21 cellular contexts compared by ENCODE assay signal in genomic region chr14:64186231-64187129, GRCh38.
DNase-seq lines count a peak whose midpoint lies in the region; ATAC-seq and TF ChIP-seq lines count a peak whose summit lies in the region.
"Had no signal": no experiment of that assay in that cellular context is flagged by ENCODE, and none has a peak within 500 bp of the region (broad histone marks: within the 10 kb centered on the region; RNA-seq: fewer than 3 reads in every experiment).

No MANE protein-coding gene starts in this region.

- H3K9me3 ChIP-seq in breast epithelium (no peaks in the 10 kb centered on the region), thyroid gland (no peaks in the 10 kb centered on the region)
- H3K9me3 ChIP-seq: BE2C, esophagus muscularis mucosa, right atrium auricular region, vagina had no signal

- no peak for TF ChIP-seq POLR2A in breast epithelium (IDR thresholded peaks at IDR 0.05)
- TF ChIP-seq POLR2A in thyroid gland (IDR thresholded peaks at IDR 0.05) = no peak

- no peaks in the 10 kb centered on the region for H3K27me3 ChIP-seq in breast epithelium
- H3K27me3 ChIP-seq in thyroid gland = no peaks in the 10 kb centered on the region
- H3K27me3 ChIP-seq: BE2C, esophagus muscularis mucosa, right atrium auricular region, vagina had no signal

- H3K27ac ChIP-seq in breast epithelium = no peak overlapping the region
- peak overlapping the region; percentile 34 to 64 (median 48) for H3K27ac ChIP-seq in thyroid gland
- H3K27ac ChIP-seq: esophagus muscularis mucosa, right atrium auricular region, vagina had no signal

- POLR2A ChIA-PET in MCF 10A (lab: Yijun Ruan, JAX) = interaction anchor here (0.6 kb wide), 1 partner anchor 103 kb away, joined by 3 read pairs; no protein-coding TSS in a partner anchor

- no peak overlapping the region for H3K4me3 ChIP-seq in breast epithelium
- H3K4me3 ChIP-seq in thyroid gland (replicated peaks in 1 of 3) = no peak overlapping the region
- H3K4me3 ChIP-seq: esophagus muscularis mucosa, right atrium auricular region, vagina had no signal

- DNase-seq in MCF 10A (ENCODE audit: unreplicated experiment) = no peak
- DNase-seq in breast epithelium (ENCODE audit: low spot score in 2 of 2) = no peak
- peak; percentile 74 for DNase-seq in ecto neural progenitor cell (ENCODE audit: low spot score)
- DNase-seq in islet precursor cell = peak; percentile 59
- peak; percentile 68 to 74 for DNase-seq in thyroid gland
- DNase-seq in effector CD8-positive, alpha-beta T cell (lab: John Stamatoyannopoulos, UW) = no peak
- DNase-seq: activated CD4-positive, alpha-beta T cell treated with anti-CD3 and anti-CD28 coated beads, Interleukin-2, amount 50 U/mL, for 1 hour; activated CD8-positive, alpha-beta memory T cell treated with anti-CD3 and anti-CD28 coated beads, Interleukin-2, amount 50 U/mL, for 4 hours; BE2C; Calu3; caudate nucleus; NCI-H1092; NCI-H526; stimulated activated CD4-positive, alpha-beta T cell treated with anti-CD3 and anti-CD28 coated beads, Interleukin-12 subunit alpha, Interleukin-12 subunit beta, amount 100 ng/mL, for 4 hours; stimulated activated CD8-positive, alpha-beta memory T cell treated with anti-CD3 and anti-CD28 coated beads, Interleukin-4, amount 100 ng/mL, for 48 hours; SW 1271 had no signal

- H3K27ac Mint-ChIP-seq in MCF 10A (ENCODE audit: low read depth, unreplicated experiment) = peak overlapping the region; percentile 46

- TF ChIP-seq CTCF in MCF 10A (IDR thresholded peaks at IDR 0.05; ENCODE audit: unreplicated experiment) (no peak), breast epithelium (IDR thresholded peaks at IDR 0.05) (no peak), thyroid gland (IDR thresholded peaks at IDR 0.05) (no peak)

- H3K4me1 ChIP-seq in breast epithelium (no peaks in the 10 kb centered on the region), thyroid gland (peaks cover 15% of the 10 kb centered on the region in 2 donors)
- H3K4me1 ChIP-seq: BE2C, esophagus muscularis mucosa, right atrium auricular region, vagina had no signal

- no peak overlapping the region for H3K4me3 Mint-ChIP-seq in MCF 10A (ENCODE audit: unreplicated experiment)

- intact Hi-C loops in MCF 10A (cut with micrococcal nuclease) = no loop called here
- intact Hi-C loops in breast epithelium (cut with DNase I; ENCODE audit: low total_unique reads) = no loop called here
- intact Hi-C loops in thyroid gland (cut with DNase I) = no loop called here

- CTCF ChIA-PET in MCF 10A (lab: Yijun Ruan, JAX) = interaction anchor here (0.6 kb wide), 1 partner anchor 126 kb away, joined by 3 read pairs; no protein-coding TSS in a partner anchor

- ATAC-seq in GM18861 (IDR thresholded peaks at IDR 0.05; ENCODE audit: unreplicated experiment) = no peak
- no peak for ATAC-seq in HG02852 (IDR thresholded peaks at IDR 0.05; ENCODE audit: unreplicated experiment)

- H3K4me1 Mint-ChIP-seq in MCF 10A (ENCODE audit: insufficient read depth, unreplicated experiment) = peaks cover 4% of the 10 kb centered on the region

- H3K36me3 ChIP-seq in breast epithelium (no peaks in the 10 kb centered on the region), thyroid gland (peaks cover 3 to 10% of the 10 kb centered on the region in 2 donors)

- BruUV-seq in MCF 10A (replicated peaks; lab: Mats Ljungman, UMichigan) = no TSS peak

- peaks cover 83% of the 10 kb centered on the region for H3K36me3 Mint-ChIP-seq in MCF 10A (ENCODE audit: insufficient read depth, unreplicated experiment)

- no peaks in the 10 kb centered on the region for H3K9me3 Mint-ChIP-seq in MCF 10A (ENCODE audit: unreplicated experiment)

- 53 to 70% methylated on average over 12 of the region's 12 CpGs for WGBS in thyroid gland, 2 donors

- no peaks in the 10 kb centered on the region for H3K27me3 Mint-ChIP-seq in MCF 10A (ENCODE audit: insufficient read depth, unreplicated experiment)

Comparison
In these comparisons a context has a peak if more than half of its experiments do, and no peak if none do; other contexts are left out.
1. DNase-seq: peak in ecto neural progenitor cell (single experiment), islet precursor cell (single experiment) and thyroid gland (2 of 2); none in MCF 10A (single experiment), breast epithelium (0 of 2) and effector CD8-positive, alpha-beta T cell (single experiment).
2. H3K27ac ChIP-seq: peak in thyroid gland (3 of 3); none in breast epithelium (0 of 2).